15 cellular contexts compared by ENCODE assay signal in the genomic region with DNA sequence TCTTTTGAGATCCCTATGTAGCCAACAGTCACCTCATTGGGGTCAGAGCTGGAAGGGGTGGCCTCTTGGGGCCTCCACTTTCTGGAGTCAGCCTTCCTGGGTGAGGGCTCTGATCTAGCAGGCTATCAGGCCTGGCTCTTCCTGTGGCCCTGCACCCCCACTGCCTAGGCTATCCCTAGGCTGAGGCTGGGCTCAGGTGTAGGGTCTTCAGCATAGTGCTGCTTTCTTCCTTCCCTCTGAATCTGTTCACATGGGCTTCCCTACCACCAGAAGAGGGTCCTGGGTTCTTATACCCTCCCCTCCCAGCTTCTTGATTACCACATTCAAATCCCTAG. TPM values are rescaled to one million over a fixed set of nuclear protein-coding genes. Genes with fewer than 3 reads are reported as not detected.
DNase-seq lines count a peak whose midpoint lies in the region; ATAC-seq, FAIRE-seq and TF ChIP-seq lines count a peak whose summit lies in the region.
"Had no signal": no experiment of that assay in that cellular context is flagged by ENCODE, and none has a peak within 500 bp of the region (broad histone marks: within the 10 kb centered on the region; RNA-seq: fewer than 3 reads in every experiment).

No MANE protein-coding gene starts in this region.

- no peak overlapping the region for H2AK5ac ChIP-seq in neuronal stem cell (ENCODE audit: low read depth, low read length)

- H3K9me2 ChIP-seq in Loucy (replicated peaks; ENCODE audit: low read depth, low read length): no peaks in the 10 kb centered on the region; the same call in 1 of the 2 replicates

- no peaks in the 10 kb centered on the region for H3K79me1 ChIP-seq in neuronal stem cell (ENCODE audit: low read depth, low read length)

- H3K36me3 Mint-ChIP-seq in natural killer cell treated with Interleukin-12 subunit alpha and Interleukin-12 subunit beta and Interleukin-15 and Interleukin-18, amount 100 ng/mL, for 72 hours: no peaks in the 10 kb centered on the region

- H3K14ac ChIP-seq in neuronal stem cell (ENCODE audit: low read length): no peak overlapping the region

- peaks cover 10 to 15% of the 10 kb centered on the region in 2 donors for H3K4me1 Mint-ChIP-seq in natural killer cell treated with Interleukin-12 subunit alpha and Interleukin-12 subunit beta and Interleukin-15 and Interleukin-18, amount 100 ng/mL, for 72 hours (ENCODE audit: low read depth in 2 of 2)
- H3K4me1 Mint-ChIP-seq: endodermal cell had no signal

- H3K4me1 ChIP-seq in Loucy (ENCODE audit: insufficient read depth, low read length, poor library complexity, severe bottlenecking): peaks cover 24% of the 10 kb centered on the region
- H3K4me1 ChIP-seq in neuronal stem cell (ENCODE audit: control insufficient read depth in 2 of 2, insufficient read depth in 1 of 2, low read depth in 1 of 2, low read length in 2 of 2): peaks cover 0 to 4% of the 10 kb centered on the region in 2 donors

- no peaks in the 10 kb centered on the region for H3K27me3 Mint-ChIP-seq in natural killer cell treated with Interleukin-12 subunit alpha and Interleukin-12 subunit beta and Interleukin-15 and Interleukin-18, amount 100 ng/mL, for 72 hours

- H3K4me3 ChIP-seq in Loucy (ENCODE audit: low read length, poor library complexity, severe bottlenecking) (no peak overlapping the region), neuronal stem cell (ENCODE audit: low read length in 2 of 2) (no peak overlapping the region)
- H3K4me3 ChIP-seq: GM23248 had no signal

- no peak overlapping the region for H4K91ac ChIP-seq in neuronal stem cell (ENCODE audit: low read depth, low read length, poor library complexity)

- H3K79me2 ChIP-seq in Loucy (ENCODE audit: insufficient read depth, low read length): no peaks in the 10 kb centered on the region

- H3K23ac ChIP-seq in neuronal stem cell (ENCODE audit: low read depth, low read length, poor library complexity): no peak overlapping the region

- peak; percentile 6 for ATAC-seq in GM21528 (IDR thresholded peaks at IDR 0.05; ENCODE audit: low FRiP score, unreplicated experiment)
- no peak for ATAC-seq in natural killer cell treated with Interleukin-12 subunit alpha and Interleukin-12 subunit beta and Interleukin-15 and Interleukin-18, amount 100 ng/mL, for 72 hours

- H3K27ac Mint-ChIP-seq in natural killer cell treated with Interleukin-12 subunit alpha and Interleukin-12 subunit beta and Interleukin-15 and Interleukin-18, amount 100 ng/mL, for 72 hours: no peak overlapping the region

- H3K4ac ChIP-seq in neuronal stem cell (ENCODE audit: low read length): no peak overlapping the region

- H3K9me3 Mint-ChIP-seq in natural killer cell treated with Interleukin-12 subunit alpha and Interleukin-12 subunit beta and Interleukin-15 and Interleukin-18, amount 100 ng/mL, for 72 hours: no peaks in the 10 kb centered on the region
- H3K9me3 Mint-ChIP-seq: endodermal cell had no signal

- H3K4me3 Mint-ChIP-seq in natural killer cell treated with Interleukin-12 subunit alpha and Interleukin-12 subunit beta and Interleukin-15 and Interleukin-18, amount 100 ng/mL, for 72 hours: no peak overlapping the region
- H3K4me3 Mint-ChIP-seq: endodermal cell had no signal

- FAIRE-seq in GM12891 (lab: Jason Lieb, UNC): no peak

- no peak overlapping the region for H2BK12ac ChIP-seq in neuronal stem cell (ENCODE audit: low read length)

- TF ChIP-seq CTCF in Loucy (conservative IDR thresholded peaks at IDR 0.05; ENCODE audit: low read length): no peak

- no peak overlapping the region for H2BK120ac ChIP-seq in neuronal stem cell (ENCODE audit: low read depth, low read length)

- no peak for DNase-seq in GM12891 (ENCODE audit: insufficient read length, low spot score)
- no peak for DNase-seq in neuronal stem cell (ENCODE audit: low spot score)
- DNase-seq in activated gamma-delta T cell (lab: John Stamatoyannopoulos, UW): no peak
- DNase-seq in natural killer cell treated with Interleukin-12 subunit alpha and Interleukin-12 subunit beta and Interleukin-15 and Interleukin-18, amount 100 ng/mL, for 72 hours (ENCODE audit: low spot score): no peak
- no peak for DNase-seq in HUDEP-2 (lab: John Stamatoyannopoulos, UW; ENCODE audit: unreplicated experiment in 76 of 76)
- DNase-seq in effector CD8-positive, alpha-beta T cell (lab: John Stamatoyannopoulos, UW): no peak
- DNase-seq: endodermal cell; GM23248; NCI-H2081; stimulated activated CD8-positive, alpha-beta memory T cell treated with anti-CD3 and anti-CD28 coated beads, Interleukin-4, amount 100 ng/mL, for 48 hours had no signal

- TF ChIP-seq POLR2A in GM12891 (IDR thresholded peaks at IDR 0.05; ENCODE audit: low read depth, low read length): no peak

- H3K9ac ChIP-seq in Loucy (ENCODE audit: low read depth, low read length, poor library complexity, severe bottlenecking): peak overlapping the region; percentile 28
- H3K9ac ChIP-seq in neuronal stem cell (ENCODE audit: low read depth, low read length, poor library complexity): no peak overlapping the region
- H3K9ac ChIP-seq: GM23248 had no signal

- no peak overlapping the region for H2BK15ac ChIP-seq in neuronal stem cell (ENCODE audit: low read length)

- no peak overlapping the region for H3K27ac ChIP-seq in neuronal stem cell (replicated peaks; ENCODE audit: low read length)
- H3K27ac ChIP-seq: C4-2B, GM23248 had no signal

- no peaks in the 10 kb centered on the region for H3K27me3 ChIP-seq in Loucy (ENCODE audit: insufficient read depth, low read length, poor library complexity, severe bottlenecking)
- H3K27me3 ChIP-seq in neuronal stem cell (ENCODE audit: control insufficient read depth in 3 of 3, insufficient read depth in 3 of 3, low read depth in 1 of 3, low read length in 3 of 3): no peaks in the 10 kb centered on the region

- H3K18ac ChIP-seq in neuronal stem cell (ENCODE audit: low read length): no peak overlapping the region

- no peak overlapping the region for H4K8ac ChIP-seq in neuronal stem cell (ENCODE audit: low read depth, low read length)

- H4K20me1 ChIP-seq in Loucy (ENCODE audit: insufficient read depth, low read length, poor library complexity, severe bottlenecking): no peaks in the 10 kb centered on the region

- H3K4me2 ChIP-seq in Loucy (ENCODE audit: low read depth, low read length, poor library complexity, severe bottlenecking) (no peak overlapping the region), neuronal stem cell (ENCODE audit: insufficient read depth, low read length, poor library complexity, severe bottlenecking) (no peak overlapping the region)

- H3K36me3 ChIP-seq in Loucy (ENCODE audit: insufficient read depth, low read length) (no peaks in the 10 kb centered on the region), neuronal stem cell (replicated peaks in 1 of 2; ENCODE audit: control insufficient read depth in 2 of 2, insufficient read depth in 2 of 2, low read length in 2 of 2) (no peaks in the 10 kb centered on the region)

- no peak overlapping the region; the same call in 1 of the 2 replicates for H2AFZ ChIP-seq in Loucy (ENCODE audit: low read length)
- H2AFZ ChIP-seq in neuronal stem cell (ENCODE audit: low read length): peak overlapping the region; percentile 87
- H2AFZ ChIP-seq: GM23248 had no signal

- no peaks in the 10 kb centered on the region for H3K9me3 ChIP-seq in Loucy (ENCODE audit: insufficient read depth, low read depth, low read length)
- H3K9me3 ChIP-seq in neuronal stem cell (replicated peaks in 1 of 2; ENCODE audit: control insufficient read depth in 2 of 2, insufficient read depth in 1 of 2, low read depth in 1 of 2, low read length in 2 of 2): no peaks in the 10 kb centered on the region

- no peaks in the 10 kb centered on the region for H3F3A ChIP-seq in Loucy (ENCODE audit: low read depth)

- no peak overlapping the region for H2BK5ac ChIP-seq in neuronal stem cell (ENCODE audit: low read length)

TF ChIP-seq in GM12891, 5 proteins besides CTCF, POLR2A, EP300 and RAD21:
- no peak for TF ChIP-seq SPI1 (IDR thresholded peaks at IDR 0.05; ENCODE audit: low read depth, low read length)
- TF ChIP-seq POLR2AphosphoS5 (IDR thresholded peaks at IDR 0.05; ENCODE audit: low read depth, low read length): peak; percentile 2; the same call in 1 of the 2 replicates
- TF ChIP-seq POU2F2 (IDR thresholded peaks at IDR 0.05; ENCODE audit: low read depth, low read length): 0 out of 2 replicates have a peak, but pooled peaks have one; percentile 13
- no peak for TF ChIP-seq PAX5 (IDR thresholded peaks at IDR 0.05; ENCODE audit: insufficient read depth, low read length, severe bottlenecking)
- TF ChIP-seq TAF1 (IDR thresholded peaks at IDR 0.05; ENCODE audit: low read depth, low read length): no peak

RNA-seq across cellular contexts. Expression of a gene that starts 0.5 kb away (rescaled TPM):
- polyA plus RNA-seq in GM12891 (2012; ENCODE audit: low read depth, missing spikeins): 11.8 TPM
- not detected for polyA plus RNA-seq in neuronal stem cell (2013, experiment 1 of 2)
- 0.03 TPM for polyA plus RNA-seq in neuronal stem cell (2013, experiment 2 of 2)
- 1 to 10 TPM; 2.0 to 2.5 TPM for total RNA-seq in natural killer cell treated with Interleukin-12 subunit alpha and Interleukin-12 subunit beta and Interleukin-15 and Interleukin-18, amount 100 ng/mL, for 72 hours
- total RNA-seq: endodermal cell; GM23248; T-helper 2 cell treated with Interferon-gamma antibody and Interleukin-4, amounts not matched to agents 100 ng/mL and 5 ng/mL, for 36 hours had no signal

RNA-seq across cellular contexts. Expression of a gene that starts 26.3 kb away (rescaled TPM):
- polyA plus RNA-seq in GM12891 (2012; ENCODE audit: low read depth, missing spikeins): not detected
- polyA plus RNA-seq in neuronal stem cell (2013, experiment 1 of 2): not detected
- 0.01 TPM for polyA plus RNA-seq in neuronal stem cell (2013, experiment 2 of 2)
- not detected for total RNA-seq in natural killer cell treated with Interleukin-12 subunit alpha and Interleukin-12 subunit beta and Interleukin-15 and Interleukin-18, amount 100 ng/mL, for 72 hours
- total RNA-seq: GM23248; mucosa of gallbladder; T-helper 2 cell treated with Interferon-gamma antibody and Interleukin-4, amounts not matched to agents 100 ng/mL and 5 ng/mL, for 36 hours had no signal
- polyA plus RNA-seq: GM23248 had no signal

RNA-seq across cellular contexts. Expression of a gene that starts 29.6 kb away (rescaled TPM):
- 9.2 TPM for polyA plus RNA-seq in GM12891 (2012; ENCODE audit: low read depth, missing spikeins)
- polyA plus RNA-seq in neuronal stem cell (2013, experiment 1 of 2): 21.6 TPM
- polyA plus RNA-seq in neuronal stem cell (2013, experiment 2 of 2): 20.9 TPM
- 10 to 100 TPM; 20.9 to 31.3 TPM for total RNA-seq in natural killer cell treated with Interleukin-12 subunit alpha and Interleukin-12 subunit beta and Interleukin-15 and Interleukin-18, amount 100 ng/mL, for 72 hours

RNA-seq across cellular contexts. Expression of a gene that starts 47.4 kb away (rescaled TPM):
- 137 TPM for polyA plus RNA-seq in GM12891 (2012; ENCODE audit: low read depth, missing spikeins)
- polyA plus RNA-seq in neuronal stem cell (2013, experiment 1 of 2): 74.9 TPM
- polyA plus RNA-seq in neuronal stem cell (2013, experiment 2 of 2): 75.0 TPM
- total RNA-seq in natural killer cell treated with Interleukin-12 subunit alpha and Interleukin-12 subunit beta and Interleukin-15 and Interleukin-18, amount 100 ng/mL, for 72 hours: 100 to 1,000 TPM; 175 to 216 TPM
